31 cellular contexts compared by ENCODE assay signal in genomic region chr4:49058306-49058705, GRCh38.
"Had no signal": no experiment of that assay in that cellular context is flagged by ENCODE, and none has a peak within 500 bp of the region (broad histone marks: within the 10 kb centered on the region; RNA-seq: fewer than 3 reads in every experiment).

No MANE protein-coding gene starts in this region.

- H3K9me3 ChIP-seq: ovary, testis, uterus had no signal

- H3K79me2 ChIP-seq: parathyroid adenoma had no signal

- H3K9ac ChIP-seq: neural progenitor cell, parathyroid adenoma had no signal

- DNase-seq: naive thymus-derived CD8-positive, alpha-beta T cell; occipital lobe; ovary; posterior cingulate gyrus; psoas muscle; right cardiac atrium; spleen; stimulated activated CD4-positive, alpha-beta T cell treated with anti-CD3 and anti-CD28 coated beads, Interleukin-12 subunit alpha, Interleukin-12 subunit beta, amount 100 ng/mL, for 4 hours; stimulated activated CD4-positive, alpha-beta T cell treated with anti-CD3 and anti-CD28 coated beads, Interleukin-1b, Interleukin-23, amount 100 ng/mL, for 48 hours; stimulated activated CD4-positive, alpha-beta T cell treated with anti-CD3 and anti-CD28 coated beads, Interleukin-4, amount 100 ng/mL, for 1 hour; stimulated activated CD4-positive, alpha-beta T cell treated with anti-CD3 and anti-CD28 coated beads, Interleukin-4, amount 100 ng/mL, for 4 hours; stimulated activated CD8-positive, alpha-beta memory T cell treated with anti-CD3 and anti-CD28 coated beads, Interleukin-4, amount 100 ng/mL, for 48 hours; stimulated activated naive CD4-positive, alpha-beta T cell; stimulated activated naive CD8-positive, alpha-beta T cell treated with anti-CD3 and anti-CD28 coated beads, Interleukin-15, amount 100 ng/mL, for 72 hours; stimulated activated naive CD8-positive, alpha-beta T cell treated with anti-CD3 and anti-CD28 coated beads, Interleukin-15, Interleukin-2, amounts not matched to agents 100 U/mL and 50 U/mL, for 24 hours; substantia nigra; testis; tibial artery; transverse colon; upper lobe of right lung; uterus had no signal

- H3K27me3 ChIP-seq: neural progenitor cell, ovary, spleen, suprapubic skin, testis, tibial artery, transverse colon, upper lobe of right lung, uterus had no signal

- H3K4me1 ChIP-seq: neural progenitor cell, parathyroid adenoma, psoas muscle, spleen, suprapubic skin, testis, tibial artery, transverse colon, upper lobe of right lung, uterus had no signal

- ATAC-seq: naive thymus-derived CD8-positive, alpha-beta T cell; psoas muscle; right cardiac atrium; sciatic nerve; stimulated activated memory B cell treated with anti-CD40 and anti-IgM and Interleukin-4, amounts not matched to agents 10 μg/mL and 1 μg/mL and 100 μg/mL, for 72 hours; stimulated activated naive CD8-positive, alpha-beta T cell treated with anti-CD3 and anti-CD28 coated beads, Interleukin-15, amount 100 ng/mL, for 72 hours; stimulated activated naive CD8-positive, alpha-beta T cell treated with anti-CD3 and anti-CD28 coated beads, Interleukin-15, Interleukin-2, amounts not matched to agents 100 U/mL and 50 U/mL, for 24 hours; upper lobe of right lung had no signal

- H3K9me3 Mint-ChIP-seq: type B pancreatic cell had no signal

- H3K27ac Mint-ChIP-seq: naive thymus-derived CD8-positive, alpha-beta T cell; nephron; neural progenitor cell; progenitor cell of endocrine pancreas; stimulated activated memory B cell treated with anti-CD40 and anti-IgM and Interleukin-4, amounts not matched to agents 10 μg/mL and 1 μg/mL and 100 μg/mL, for 72 hours; stimulated activated naive CD8-positive, alpha-beta T cell treated with anti-CD3 and anti-CD28 coated beads, Interleukin-15, amount 100 ng/mL, for 72 hours; type B pancreatic cell had no signal

- H2AFZ ChIP-seq: neural progenitor cell, parathyroid adenoma had no signal

- H3K36me3 Mint-ChIP-seq: neural progenitor cell, type B pancreatic cell had no signal

- H3K36me3 ChIP-seq: neural progenitor cell, ovary, spleen, suprapubic skin, tibial artery, upper lobe of right lung, uterus had no signal

- H3K4me2 ChIP-seq: neural progenitor cell, smooth muscle cell had no signal

- H3K4me3 ChIP-seq: neural progenitor cell, ovary, psoas muscle, skin epidermis, smooth muscle cell, spleen, suprapubic skin, testis, tibial artery, transverse colon, upper lobe of right lung, uterus had no signal

- H3K27me3 Mint-ChIP-seq: progenitor cell of endocrine pancreas; stimulated activated memory B cell treated with anti-CD40 and anti-IgM and Interleukin-4, amounts not matched to agents 10 μg/mL and 1 μg/mL and 100 μg/mL, for 72 hours; stimulated activated naive CD8-positive, alpha-beta T cell treated with anti-CD3 and anti-CD28 coated beads, Interleukin-15, amount 100 ng/mL, for 72 hours; type B pancreatic cell had no signal

- H3K4me1 Mint-ChIP-seq: naive thymus-derived CD8-positive, alpha-beta T cell; nephron; neural progenitor cell; stimulated activated memory B cell treated with anti-CD40 and anti-IgM and Interleukin-4, amounts not matched to agents 10 μg/mL and 1 μg/mL and 100 μg/mL, for 72 hours; stimulated activated naive CD8-positive, alpha-beta T cell treated with anti-CD3 and anti-CD28 coated beads, Interleukin-15, amount 100 ng/mL, for 72 hours had no signal

- H3K4me3 Mint-ChIP-seq: naive thymus-derived CD8-positive, alpha-beta T cell; nephron; neural progenitor cell; stimulated activated memory B cell treated with anti-CD40 and anti-IgM and Interleukin-4, amounts not matched to agents 10 μg/mL and 1 μg/mL and 100 μg/mL, for 72 hours; stimulated activated naive CD8-positive, alpha-beta T cell treated with anti-CD3 and anti-CD28 coated beads, Interleukin-15, amount 100 ng/mL, for 72 hours; type B pancreatic cell had no signal

- H3K27ac ChIP-seq: neural progenitor cell, ovary, parathyroid adenoma, psoas muscle, skin epidermis, spleen, suprapubic skin, testis, tibial artery, transverse colon, upper lobe of right lung, uterus had no signal
